In the genomic region with DNA sequence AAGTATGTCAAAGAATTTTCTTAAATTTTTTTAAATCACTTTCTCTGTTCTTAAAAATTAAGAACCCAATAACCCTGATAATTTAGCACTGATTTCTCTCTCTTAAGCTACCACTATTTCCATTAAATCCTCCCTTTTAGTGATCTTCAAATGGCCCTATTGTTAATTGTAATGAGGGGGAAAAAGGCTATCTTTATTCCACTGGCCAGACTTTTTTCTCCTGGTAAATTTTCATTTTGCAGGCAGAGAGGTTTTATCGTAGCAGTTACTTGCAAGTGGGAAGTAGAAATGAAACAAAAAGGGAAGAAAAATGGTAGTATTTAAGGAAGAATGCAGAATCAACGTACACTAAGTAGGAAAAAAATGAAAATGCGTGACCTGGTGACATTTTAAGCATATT, we compare ENCODE assay signal across 16 cellular contexts.
DNase-seq lines count a peak whose midpoint lies in the region; ATAC-seq, FAIRE-seq and TF ChIP-seq lines count a peak whose summit lies in the region.
"Had no signal": no experiment of that assay in that cellular context is flagged by ENCODE, and none has a peak within 500 bp of the region (broad histone marks: within the 10 kb centered on the region; RNA-seq: fewer than 3 reads in every experiment).

No MANE protein-coding gene starts in this region.

- H3K9ac ChIP-seq in MM.1S (ENCODE audit: low read length) = no peak overlapping the region
- H3K9ac ChIP-seq: BLaER1 had no signal

- no peaks in the 10 kb centered on the region for H4K20me1 ChIP-seq in MM.1S (ENCODE audit: insufficient read depth, low read length)
- H4K20me1 ChIP-seq: BLaER1 had no signal

- ATAC-seq in HG02610 (IDR thresholded peaks at IDR 0.05; ENCODE audit: unreplicated experiment) = no peak
- ATAC-seq: GM12878, HCT116, Panc1 had no signal

- H3F3A ChIP-seq in MM.1S (ENCODE audit: insufficient read depth, low read length) = peaks cover 13% of the 10 kb centered on the region

- no peaks in the 10 kb centered on the region for H3K36me3 ChIP-seq in MM.1S (replicated peaks; ENCODE audit: insufficient read depth, low read length)
- H3K36me3 ChIP-seq: BLaER1 had no signal

- no peaks in the 10 kb centered on the region for H3K9me2 ChIP-seq in MM.1S (replicated peaks; ENCODE audit: insufficient read depth, low read length)

- H2AFZ ChIP-seq in MM.1S (ENCODE audit: low read length) = no peak overlapping the region

- FAIRE-seq in islet of Langerhans (lab: Jason Lieb, UNC) = peak; percentile 78
- FAIRE-seq: GM12878 had no signal

- H3K4me3 ChIP-seq in MM.1S (ENCODE audit: low read length) = no peak overlapping the region
- H3K4me3 ChIP-seq: BLaER1, GM12878 had no signal

- H3K4me2 ChIP-seq in MM.1S (ENCODE audit: low read depth, low read length) = peak overlapping the region; percentile 15; the same call in 1 of the 2 replicates

- H3K27me3 ChIP-seq in MM.1S (replicated peaks; ENCODE audit: insufficient read depth, low read length) = no peaks in the 10 kb centered on the region
- H3K27me3 ChIP-seq: BLaER1 had no signal

- H3K9me3 ChIP-seq in MM.1S (replicated peaks; ENCODE audit: insufficient read depth, low read length) = no peaks in the 10 kb centered on the region
- H3K9me3 ChIP-seq: BLaER1 had no signal

- H3K27ac ChIP-seq in MM.1S (ENCODE audit: low read length) (no peak overlapping the region), angular gyrus (ENCODE audit: low read depth, low read length) (peak overlapping the region; percentile 90)
- H3K27ac ChIP-seq: BLaER1 had no signal

- no peak for TF ChIP-seq CTCF in MM.1S (IDR thresholded peaks at IDR 0.05; ENCODE audit: low read length)

- H3K4me1 ChIP-seq in MM.1S (ENCODE audit: low read length) = no peaks in the 10 kb centered on the region

- no peak for DNase-seq in MM.1S
- DNase-seq in superior temporal gyrus (ENCODE audit: extremely low spot score) = peak; percentile 75
- DNase-seq in activated CD4-positive, CD25-positive, alpha-beta regulatory T cell (lab: John Stamatoyannopoulos, UW) = no peak
- no peak for DNase-seq in activated T-cell treated with anti-CD3 and anti-CD28 coated beads for 4 hours
- DNase-seq: DMS79, NCI-H1048, NCI-H1694, NCI-H345, NCI-H526 treated with DMSO at 0.1 percent for 48 hours had no signal

- no peaks in the 10 kb centered on the region for H3K79me2 ChIP-seq in MM.1S (ENCODE audit: low read length)
